ENCODE assay signal across 18 cellular contexts in genomic region chr6:146944077-146944476, GRCh38.
DNase-seq lines count a peak whose midpoint lies in the region; ATAC-seq, FAIRE-seq and TF ChIP-seq lines count a peak whose summit lies in the region.
"Had no signal": no experiment of that assay in that cellular context is flagged by ENCODE, and none has a peak within 500 bp of the region (broad histone marks: within the 10 kb centered on the region; RNA-seq: fewer than 3 reads in every experiment).

No MANE protein-coding gene starts in this region.

- H3K9me1 ChIP-seq in K562 (ENCODE audit: control insufficient read depth, insufficient read depth, low read length) = no peaks in the 10 kb centered on the region

- POLR2A ChIA-PET in HepG2 (lab: Yijun Ruan, JAX) (no interaction called here), K562 (lab: Yijun Ruan, JAX) (interaction anchor here (0.6 to 1.1 kb wide), 2 partner anchors 8 to 18 kb away, joined by 4 read pairs; no protein-coding TSS in a partner anchor)

- FAIRE-seq in HepG2 (lab: Jason Lieb, UNC) (no peak), K562 (lab: Jason Lieb, UNC) (no peak)
- FAIRE-seq: A549, D721Med, GM12891 had no signal

- TF ChIP-seq POLR2A in HepG2 (IDR thresholded peaks at IDR 0.05; ENCODE audit: insufficient read depth in 1 of 2, low read depth in 2 of 2, low read length in 2 of 2) (no peak), right lobe of liver (IDR thresholded peaks at IDR 0.05) (no peak), K562 (conservative IDR thresholded peaks at IDR 0.05) (no peak)

- TF ChIP-seq EP300 in HepG2 (IDR thresholded peaks at IDR 0.05; ENCODE audit: low read depth in 2 of 2, low read length in 2 of 2) (no peak), HepG2 (CRISPR knock-in tag; IDR thresholded peaks at IDR 0.05; ENCODE audit: borderline replicate concordance) (no peak), K562 (IDR thresholded peaks at IDR 0.05; ENCODE audit: low read length) (no peak)

- H3K27me3 ChIP-seq in HepG2 (ENCODE audit: control insufficient read depth in 1 of 2, insufficient read depth in 2 of 2, low read length in 2 of 2) = no peaks in the 10 kb centered on the region
- H3K27me3 ChIP-seq in right lobe of liver = no peaks in the 10 kb centered on the region
- no peaks in the 10 kb centered on the region for H3K27me3 ChIP-seq in K562 (ENCODE audit: control insufficient read depth in 2 of 2, insufficient read depth in 2 of 2, low read length in 2 of 2)
- H3K27me3 ChIP-seq: BLaER1 treated with 17β-estradiol and CSF1 and Interleukin-3, amounts not matched to agents 10 nM and 100 nM had no signal

- peaks cover 31% of the 10 kb centered on the region for H3K4me1 ChIP-seq in HepG2 (ENCODE audit: insufficient read depth, low read length)
- H3K4me1 ChIP-seq in right lobe of liver = no peaks in the 10 kb centered on the region
- no peaks in the 10 kb centered on the region for H3K4me1 ChIP-seq in K562 (replicated peaks in 1 of 2; ENCODE audit: control insufficient read depth in 2 of 2, insufficient read depth in 2 of 2, low read length in 2 of 2)
- H3K4me1 ChIP-seq: Caco-2 had no signal

- in situ Hi-C loops in HepG2 (cut with HindIII; ENCODE audit: extremely low pct_ligation_motif_present, low pct_unique_long_range_greater_than_20kb) (no loop called here), K562 (cut with MboI) (no loop called here)

- DNase-seq in HepG2 (ENCODE audit: low spot score) (no peak), right lobe of liver (no peak), K562 (ENCODE audit: extremely low read depth in 1 of 4, low spot score in 3 of 4) (no peak), omental fat pad (ENCODE audit: low spot score) (no peak)
- DNase-seq: AML-193; Caco-2; Calu3; CD4-positive, alpha-beta T cell; CD8-positive, alpha-beta T cell; DMS79 treated with DMSO at 0.1 percent for 48 hours; GF-D8 had no signal

- H3K27ac ChIP-seq in HepG2 (ENCODE audit: extremely low read length, insufficient read depth, low read length) = no peak overlapping the region
- H3K27ac ChIP-seq in right lobe of liver = no peak overlapping the region
- H3K27ac ChIP-seq in K562 (ENCODE audit: extremely low read depth, low read depth, low read length) = no peak overlapping the region
- H3K27ac ChIP-seq: 22Rv1; A549; BLaER1 treated with 17β-estradiol and CSF1 and Interleukin-3, amounts not matched to agents 10 nM and 100 nM; C4-2B had no signal

- H3K79me2 ChIP-seq in HepG2 (ENCODE audit: insufficient read depth, low read length) = no peaks in the 10 kb centered on the region
- no peaks in the 10 kb centered on the region for H3K79me2 ChIP-seq in K562 (ENCODE audit: control insufficient read depth, insufficient read depth, low read length)

- CTCF ChIA-PET in HepG2 (lab: Yijun Ruan, JAX; ENCODE audit: low intra/inter-chr PET ratio, low total read pairs) (no interaction called here), K562 (lab: Yijun Ruan, JAX; ENCODE audit: low intra/inter-chr PET ratio) (no interaction called here)

- H3K4me3 ChIP-seq in HepG2 (replicated peaks in 1 of 3; ENCODE audit: insufficient read depth in 1 of 3, low read depth in 2 of 3, low read length in 3 of 3) (no peak overlapping the region), right lobe of liver (no peak overlapping the region), K562 (no peak overlapping the region)
- H3K4me3 ChIP-seq: A549; BLaER1 treated with 17β-estradiol and CSF1 and Interleukin-3, amounts not matched to agents 10 nM and 100 nM had no signal

- no peak overlapping the region for H3K4me2 ChIP-seq in HepG2 (ENCODE audit: low read depth, low read length)
- H3K4me2 ChIP-seq in K562 (ENCODE audit: insufficient read depth, low read length) = no peak overlapping the region
- H3K4me2 ChIP-seq: A549 had no signal

- no peaks in the 10 kb centered on the region for H3K36me3 ChIP-seq in HepG2 (replicated peaks in 1 of 2; ENCODE audit: control insufficient read depth in 1 of 2, insufficient read depth in 2 of 2, low read length in 2 of 2)
- H3K36me3 ChIP-seq in right lobe of liver = no peaks in the 10 kb centered on the region
- no peaks in the 10 kb centered on the region for H3K36me3 ChIP-seq in K562 (ENCODE audit: control insufficient read depth, insufficient read depth, low read length)
- H3K36me3 ChIP-seq: BLaER1 treated with 17β-estradiol and CSF1 and Interleukin-3, amounts not matched to agents 10 nM and 100 nM had no signal

- intact Hi-C loops in HepG2 (cut with micrococcal nuclease; ENCODE audit: unreplicated experiment) (loop anchor here (1.0 kb wide), 1 partner anchor 258 kb away; no protein-coding TSS in a partner anchor), right lobe of liver (cut with DNase I) (no loop called here), K562 (cut with micrococcal nuclease) (no loop called here)

- TF ChIP-seq RAD21 in HepG2 (CRISPR knock-in tag; IDR thresholded peaks at IDR 0.05) = no peak
- TF ChIP-seq RAD21 in K562 (CRISPR knock-in tag; conservative IDR thresholded peaks at IDR 0.05 in 1 of 2, IDR thresholded peaks at IDR 0.05 in 1 of 2) = no peak

- TF ChIP-seq CTCF in HepG2 (CRISPR knock-in tag; IDR thresholded peaks at IDR 0.05) = no peak
- TF ChIP-seq CTCF in right lobe of liver (IDR thresholded peaks at IDR 0.05) = no peak
- TF ChIP-seq CTCF in K562 (IDR thresholded peaks at IDR 0.05 in 2 of 3, conservative IDR thresholded peaks at IDR 0.05 in 1 of 3; ENCODE audit: insufficient read depth in 2 of 3, low read depth in 1 of 3, low read length in 3 of 3) = no peak
- no peak for TF ChIP-seq CTCF in omental fat pad (IDR thresholded peaks at IDR 0.05)

- H3K9me3 ChIP-seq in HepG2 (ENCODE audit: low read length) (no peaks in the 10 kb centered on the region), right lobe of liver (no peaks in the 10 kb centered on the region), K562 (replicated peaks; ENCODE audit: control insufficient read depth, insufficient read depth, low read depth, low read length) (no peaks in the 10 kb centered on the region; the same call in 1 of the 2 replicates)

- no peak overlapping the region for H3K9ac ChIP-seq in HepG2 (ENCODE audit: insufficient read depth, low read depth, low read length)
- H3K9ac ChIP-seq in K562 (ENCODE audit: insufficient read depth in 1 of 2, low read depth in 2 of 2, low read length in 2 of 2) = no peak overlapping the region
- H3K9ac ChIP-seq: BLaER1 treated with 17β-estradiol and CSF1 and Interleukin-3, amounts not matched to agents 10 nM and 100 nM had no signal

- H2AFZ ChIP-seq in HepG2 (ENCODE audit: low read length) = no peak overlapping the region
- no peak overlapping the region for H2AFZ ChIP-seq in K562 (ENCODE audit: low read depth, low read length)

- H4K20me1 ChIP-seq in HepG2 (ENCODE audit: insufficient read depth, low read length) = no peaks in the 10 kb centered on the region
- H4K20me1 ChIP-seq in K562 (replicated peaks; ENCODE audit: control insufficient read depth, insufficient read depth, low read length) = no peaks in the 10 kb centered on the region
- H4K20me1 ChIP-seq: BLaER1 treated with 17β-estradiol and CSF1 and Interleukin-3, amounts not matched to agents 10 nM and 100 nM had no signal

- BruUV-seq in HepG2 (replicated peaks; lab: Mats Ljungman, UMichigan) (no TSS peak), K562 (replicated peaks; lab: Mats Ljungman, UMichigan) (no TSS peak)

- ATAC-seq in HepG2 (no peak), right lobe of liver (no peak), K562 (no peak), HG03520 (IDR thresholded peaks at IDR 0.05; ENCODE audit: unreplicated experiment) (no peak), omental fat pad (ENCODE audit: low FRiP score) (no peak)
- ATAC-seq: A549; CD8-positive, alpha-beta T cell had no signal

TF ChIP-seq in HepG2, 621 proteins besides CTCF, POLR2A, EP300 and RAD21:
- no peak for TF ChIP-seq SIN3B (IDR thresholded peaks at IDR 0.05; ENCODE audit: low read length)
- peak; percentile 43 to 74; a peak in 3 of 4 replicates for TF ChIP-seq MAFK (conservative IDR thresholded peaks at IDR 0.05 in 1 of 2, IDR thresholded peaks at IDR 0.05 in 1 of 2; ENCODE audit: low read length in 2 of 2)
- TF ChIP-seq MAFF (IDR thresholded peaks at IDR 0.05; ENCODE audit: low read depth, low read length) = peak; percentile 50; the same call in 1 of the 2 replicates
- no peak for TF ChIP-seq SKIL (CRISPR knock-in tag; IDR thresholded peaks at IDR 0.05; ENCODE audit: borderline replicate concordance)
TF ChIP-seq in HepG2: peak in this region for 2.

TF ChIP-seq in K562, 482 proteins besides CTCF, POLR2A, EP300 and RAD21 (continues in another document):
- no peak for TF ChIP-seq MEIS2 (IDR thresholded peaks at IDR 0.05; ENCODE audit: partially characterized antibody)
- peak; percentile 26; the same call in 1 of the 2 replicates for TF ChIP-seq C11orf30 (IDR thresholded peaks at IDR 0.05; ENCODE audit: low read depth)
- no peak for TF ChIP-seq BRD9 (IDR thresholded peaks at IDR 0.05; ENCODE audit: low read depth, partially characterized antibody)
- TF ChIP-seq SOX6 (IDR thresholded peaks at IDR 0.05) = no peak
- TF ChIP-seq, protein P1, sequence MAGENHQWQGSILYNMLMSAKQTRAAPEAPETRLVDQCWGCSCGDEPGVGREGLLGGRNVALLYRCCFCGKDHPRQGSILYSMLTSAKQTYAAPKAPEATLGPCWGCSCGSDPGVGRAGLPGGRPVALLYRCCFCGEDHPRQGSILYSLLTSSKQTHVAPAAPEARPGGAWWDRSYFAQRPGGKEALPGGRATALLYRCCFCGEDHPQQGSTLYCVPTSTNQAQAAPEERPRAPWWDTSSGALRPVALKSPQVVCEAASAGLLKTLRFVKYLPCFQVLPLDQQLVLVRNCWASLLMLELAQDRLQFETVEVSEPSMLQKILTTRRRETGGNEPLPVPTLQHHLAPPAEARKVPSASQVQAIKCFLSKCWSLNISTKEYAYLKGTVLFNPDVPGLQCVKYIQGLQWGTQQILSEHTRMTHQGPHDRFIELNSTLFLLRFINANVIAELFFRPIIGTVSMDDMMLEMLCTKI (IDR thresholded peaks at IDR 0.05; ENCODE audit: partially characterized antibody) = no peak
- no peak for TF ChIP-seq RBM22 (IDR thresholded peaks at IDR 0.05; ENCODE audit: low read depth, low read length, poor library complexity, severe bottlenecking)
- no peak for TF ChIP-seq SREBF2 (CRISPR knock-in tag; IDR thresholded peaks at IDR 0.05)
- TF ChIP-seq ZNF316 (IDR thresholded peaks at IDR 0.05) = peak; percentile 51
- no peak for TF ChIP-seq TBP (optimal IDR thresholded peaks at IDR 0.05; ENCODE audit: low read depth, low read length)
- TF ChIP-seq, protein P2, sequence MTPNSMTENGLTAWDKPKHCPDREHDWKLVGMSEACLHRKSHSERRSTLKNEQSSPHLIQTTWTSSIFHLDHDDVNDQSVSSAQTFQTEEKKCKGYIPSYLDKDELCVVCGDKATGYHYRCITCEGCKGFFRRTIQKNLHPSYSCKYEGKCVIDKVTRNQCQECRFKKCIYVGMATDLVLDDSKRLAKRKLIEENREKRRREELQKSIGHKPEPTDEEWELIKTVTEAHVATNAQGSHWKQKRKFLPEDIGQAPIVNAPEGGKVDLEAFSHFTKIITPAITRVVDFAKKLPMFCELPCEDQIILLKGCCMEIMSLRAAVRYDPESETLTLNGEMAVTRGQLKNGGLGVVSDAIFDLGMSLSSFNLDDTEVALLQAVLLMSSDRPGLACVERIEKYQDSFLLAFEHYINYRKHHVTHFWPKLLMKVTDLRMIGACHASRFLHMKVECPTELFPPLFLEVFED (CRISPR knock-in tag; conservative IDR thresholded peaks at IDR 0.05) = no peak

Comparison
In these comparisons a context has a peak if more than half of its experiments do, and no peak if none do; other contexts are left out.
1. Of the 241 proteins assayed by ChIP-seq in both HepG2 and K562: peak only in HepG2: MAFF and MAFK; only in K562: none; in both: none; in neither: 239.